In the genomic region with DNA sequence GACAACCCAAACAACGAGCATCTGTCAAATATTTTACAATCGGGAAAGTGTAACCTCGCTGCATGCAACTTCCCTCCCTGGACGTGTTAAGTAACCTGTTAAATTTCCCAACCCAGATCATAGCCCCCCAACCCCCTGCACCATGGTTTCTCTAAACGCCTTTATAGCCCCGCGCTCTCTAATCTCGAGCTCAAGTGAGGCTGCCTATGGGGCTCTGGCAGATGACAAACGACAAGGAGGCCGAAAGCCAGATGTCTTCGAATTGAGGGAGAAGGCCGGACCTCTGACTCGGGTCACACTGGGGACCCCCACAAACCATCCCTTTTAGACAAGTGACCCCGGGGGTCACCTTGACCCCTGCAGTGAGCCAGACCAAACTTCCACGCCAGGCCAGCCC, we compare ENCODE assay signal across 8 cellular contexts. TPM values are rescaled to one million over a fixed set of nuclear protein-coding genes. Genes with fewer than 3 reads are reported as not detected.
DNase-seq lines count a peak whose midpoint lies in the region; ATAC-seq, FAIRE-seq and TF ChIP-seq lines count a peak whose summit lies in the region.

No MANE protein-coding gene starts in this region.

- ATAC-seq in naive B cell (ENCODE audit: low read depth in 2 of 2), result no peak
- no peak for ATAC-seq in HG03045 (IDR thresholded peaks at IDR 0.05; ENCODE audit: unreplicated experiment)

- H3K9me3 Mint-ChIP-seq in naive B cell, result no peaks in the 10 kb centered on the region

- H3K27me3 ChIP-seq in dorsolateral prefrontal cortex, result no peaks in the 10 kb centered on the region

- intact Hi-C loops in dorsolateral prefrontal cortex (cut with DNase I), result loop anchor here (2.0 to 10.0 kb wide), 9 partner anchors 132 to 520 kb away; a partner anchor contains a TSS

- peak overlapping the region in 54 of 59 donors; percentile 81 to 100 (median 96) for H3K27ac ChIP-seq in dorsolateral prefrontal cortex

- H3K4me3 Mint-ChIP-seq in naive B cell, result peak overlapping the region; percentile 89 to 98 (median 96)

- peaks cover 0 to 8% (median 0%) of the 10 kb centered on the region in 3 donors for H3K27me3 Mint-ChIP-seq in naive B cell

- no peak for TF ChIP-seq POLR2A in GM12891 (IDR thresholded peaks at IDR 0.05; ENCODE audit: low read depth, low read length)

- peaks cover 35 to 56% (median 51%) of the 10 kb centered on the region in 3 donors for H3K4me1 Mint-ChIP-seq in naive B cell

- H3K36me3 Mint-ChIP-seq in naive B cell, result no peaks in the 10 kb centered on the region

- no peak for TF ChIP-seq CTCF in AG10803 (conservative IDR thresholded peaks at IDR 0.05; ENCODE audit: low read length)
- no peak for TF ChIP-seq CTCF in dorsolateral prefrontal cortex (IDR thresholded peaks at IDR 0.05 in 54 of 56, conservative IDR thresholded peaks at IDR 0.05 in 2 of 56; ENCODE audit: low read depth in 1 of 56, partially characterized antibody in 56 of 56)

- H3K27ac Mint-ChIP-seq in naive B cell, result peak overlapping the region; percentile 94 to 100 (median 99)

- H3K4me3 ChIP-seq in AG10803 (ENCODE audit: low read length) (peak overlapping the region; percentile 98), dorsolateral prefrontal cortex (peak overlapping the region; percentile 63 to 100 (median 98))

- DNase-seq in AG10803 (ENCODE audit: low read depth) (no peak), NAMALWA (ENCODE audit: low spot score) (peak; percentile 40), dorsolateral prefrontal cortex (no peak), naive B cell (no peak), GM12891 (ENCODE audit: insufficient read length, low spot score) (no peak), LoVo (ENCODE audit: low spot score) (no peak), GOT3 (lab: John Stamatoyannopoulos, UW) (no peak)

- no peak for FAIRE-seq in GM12891 (lab: Jason Lieb, UNC)

TF ChIP-seq in GM12891, 5 proteins besides CTCF, POLR2A, EP300 and RAD21:
- TF ChIP-seq TAF1 (IDR thresholded peaks at IDR 0.05; ENCODE audit: low read depth, low read length) (no peak), POU2F2 (IDR thresholded peaks at IDR 0.05; ENCODE audit: low read depth, low read length) (no peak), POLR2AphosphoS5 (IDR thresholded peaks at IDR 0.05; ENCODE audit: low read depth, low read length) (no peak)

RNA-seq across cellular contexts. Expression of a gene that starts 0.5 kb away (rescaled TPM):
- 100 to 1,000 TPM in 87 of 120 experiments, 10 to 100 TPM in 33; 60.5 to 159 (median 113) TPM for total RNA-seq in dorsolateral prefrontal cortex
- 100 to 1,000 TPM; 120 to 219 (median 138) TPM for polyA plus RNA-seq in naive B cell (ENCODE audit: low read depth in 6 of 6)
- polyA plus RNA-seq in GM12891 (2012; ENCODE audit: low read depth, missing spikeins), result 165 TPM
